In genomic region chr11:127998421-127998820, GRCh38 we compare ENCODE assay signal across 20 cellular contexts.
"Had no signal": no experiment of that assay in that cellular context is flagged by ENCODE, and none has a peak within 500 bp of the region (broad histone marks: within the 10 kb centered on the region; RNA-seq: fewer than 3 reads in every experiment).

No MANE protein-coding gene starts in this region.

- H3K36me3 ChIP-seq: lower lobe of right lung, sigmoid colon, spleen, upper lobe of left lung had no signal

- DNase-seq: activated CD4-positive, alpha-beta T cell treated with anti-CD3 and anti-CD28 coated beads, Interleukin-2, amount 10 ng/mL, durations not matched to agents 7 days and 5 days; activated CD8-positive, alpha-beta T cell treated with anti-CD3 and anti-CD28 coated beads, Interleukin-2, amount 10 ng/mL, durations not matched to agents 7 days and 5 days; activated naive CD4-positive, alpha-beta T cell treated with anti-CD3 and anti-CD28 coated beads for 36 hours; activated T-cell treated with anti-CD3 and anti-CD28 coated beads, Interleukin-2, amount 50 U/mL, for 24 hours; anterior cingulate cortex; effector CD8-positive, alpha-beta T cell; glutamatergic neuron; hippocampal formation; islet precursor cell; lower lobe of right lung; sigmoid colon; spleen; stimulated activated CD4-positive, alpha-beta T cell treated with anti-CD3 and anti-CD28 coated beads, Interleukin-4, amount 100 ng/mL, for 4 hours; testis had no signal

- H3K4me3 Mint-ChIP-seq: activated CD4-positive, alpha-beta T cell treated with anti-CD3 and anti-CD28 coated beads, Interleukin-2, amount 10 ng/mL, durations not matched to agents 7 days and 5 days; activated CD8-positive, alpha-beta T cell treated with anti-CD3 and anti-CD28 coated beads, Interleukin-2, amount 10 ng/mL, durations not matched to agents 7 days and 5 days; activated naive CD4-positive, alpha-beta T cell treated with anti-CD3 and anti-CD28 coated beads for 36 hours; activated T-cell treated with anti-CD3 and anti-CD28 coated beads, Interleukin-2, amount 50 U/mL, for 24 hours; natural killer cell treated with Interleukin-12 subunit alpha and Interleukin-12 subunit beta and Interleukin-15 and Interleukin-18, amount 100 ng/mL, for 72 hours; stimulated activated memory B cell treated with anti-CD40 and anti-IgM and Interleukin-4, amounts not matched to agents 10 μg/mL and 1 μg/mL and 100 μg/mL, for 72 hours; T-helper 1 cell treated with Interleukin-12 subunit alpha and Interleukin-12 subunit beta and Interleukin-4 antibody, amounts not matched to agents 30 μg/mL and 1 μg/mL, for 36 hours had no signal

- H3K4me3 ChIP-seq: lower lobe of right lung, sigmoid colon, spleen, upper lobe of left lung had no signal

- H3K4me1 ChIP-seq: lower lobe of right lung, sigmoid colon, spleen, testis, upper lobe of left lung had no signal

- H3K4me1 Mint-ChIP-seq: activated CD4-positive, alpha-beta T cell treated with anti-CD3 and anti-CD28 coated beads, Interleukin-2, amount 10 ng/mL, durations not matched to agents 7 days and 5 days; stimulated activated memory B cell treated with anti-CD40 and anti-IgM and Interleukin-4, amounts not matched to agents 10 μg/mL and 1 μg/mL and 100 μg/mL, for 72 hours had no signal

- H3K9me3 ChIP-seq: lower lobe of right lung, sigmoid colon, spleen, testis, upper lobe of left lung had no signal

- H3K36me3 Mint-ChIP-seq: natural killer cell treated with Interleukin-12 subunit alpha and Interleukin-12 subunit beta and Interleukin-15 and Interleukin-18, amount 100 ng/mL, for 72 hours; stimulated activated memory B cell treated with anti-CD40 and anti-IgM and Interleukin-4, amounts not matched to agents 10 μg/mL and 1 μg/mL and 100 μg/mL, for 72 hours had no signal

- FAIRE-seq: endothelial cell of umbilical vein had no signal

- H3K27ac ChIP-seq: lower lobe of right lung, sigmoid colon, spleen, testis, upper lobe of left lung had no signal

- H3K27me3 Mint-ChIP-seq: stimulated activated memory B cell treated with anti-CD40 and anti-IgM and Interleukin-4, amounts not matched to agents 10 μg/mL and 1 μg/mL and 100 μg/mL, for 72 hours had no signal

- H3K27ac Mint-ChIP-seq: activated CD4-positive, alpha-beta T cell treated with anti-CD3 and anti-CD28 coated beads, Interleukin-2, amount 10 ng/mL, durations not matched to agents 7 days and 5 days; activated CD8-positive, alpha-beta T cell treated with anti-CD3 and anti-CD28 coated beads, Interleukin-2, amount 10 ng/mL, durations not matched to agents 7 days and 5 days; activated naive CD4-positive, alpha-beta T cell treated with anti-CD3 and anti-CD28 coated beads for 36 hours; activated T-cell treated with anti-CD3 and anti-CD28 coated beads, Interleukin-2, amount 50 U/mL, for 24 hours; activated T-helper 2 cell treated with anti-CD3 and anti-CD28 coated beads, Interferon-gamma antibody, Interleukin-2, Interleukin-4, amounts not matched to agents 10 μg/mL and 5 μg/mL and 100 μg/mL, durations not matched to agents 14 hours and 24 hours and 36 hours; natural killer cell treated with Interleukin-12 subunit alpha and Interleukin-12 subunit beta and Interleukin-15 and Interleukin-18, amount 100 ng/mL, for 72 hours; stimulated activated memory B cell treated with anti-CD40 and anti-IgM and Interleukin-4, amounts not matched to agents 10 μg/mL and 1 μg/mL and 100 μg/mL, for 72 hours; T-helper 1 cell treated with Interleukin-12 subunit alpha and Interleukin-12 subunit beta and Interleukin-4 antibody, amounts not matched to agents 30 μg/mL and 1 μg/mL, for 36 hours had no signal

- H3K9me3 Mint-ChIP-seq: activated CD4-positive, alpha-beta T cell treated with anti-CD3 and anti-CD28 coated beads, Interleukin-2, amount 10 ng/mL, durations not matched to agents 7 days and 5 days; activated naive CD4-positive, alpha-beta T cell treated with anti-CD3 and anti-CD28 coated beads for 36 hours; activated T-cell treated with anti-CD3 and anti-CD28 coated beads, Interleukin-2, amount 50 U/mL, for 24 hours; activated T-helper 2 cell treated with anti-CD3 and anti-CD28 coated beads, Interferon-gamma antibody, Interleukin-2, Interleukin-4, amounts not matched to agents 10 μg/mL and 5 μg/mL and 100 μg/mL, durations not matched to agents 14 hours and 24 hours and 36 hours; natural killer cell treated with Interleukin-12 subunit alpha and Interleukin-12 subunit beta and Interleukin-15 and Interleukin-18, amount 100 ng/mL, for 72 hours; stimulated activated memory B cell treated with anti-CD40 and anti-IgM and Interleukin-4, amounts not matched to agents 10 μg/mL and 1 μg/mL and 100 μg/mL, for 72 hours; T-helper 1 cell treated with Interleukin-12 subunit alpha and Interleukin-12 subunit beta and Interleukin-4 antibody, amounts not matched to agents 30 μg/mL and 1 μg/mL, for 36 hours had no signal

- H3K27me3 ChIP-seq: sigmoid colon, testis, upper lobe of left lung had no signal
